8 cellular contexts compared by ENCODE assay signal in genomic region chr2:177262958-177263450, GRCh38. TPM values are rescaled to one million over a fixed set of nuclear protein-coding genes. Genes with fewer than 3 reads are reported as not detected.
A peak's percentile ranks its signal among the peaks of the same experiment; 100 is the strongest.
DNase-seq lines count a peak whose midpoint lies in the region; ATAC-seq and TF ChIP-seq lines count a peak whose summit lies in the region.

No MANE protein-coding gene starts in this region.

- no peaks in the 10 kb centered on the region for H3K9me3 ChIP-seq in cardiac muscle cell (ENCODE audit: low read depth)
- H3K9me3 ChIP-seq in mesenchymal stem cell (ENCODE audit: control insufficient read depth, low read length) = no peaks in the 10 kb centered on the region
- H3K9me3 ChIP-seq in upper lobe of right lung = no peaks in the 10 kb centered on the region

- no peak overlapping the region for H2BK15ac ChIP-seq in mesenchymal stem cell (ENCODE audit: low read depth, poor library complexity, severe bottlenecking)

- H3K27ac ChIP-seq in cardiac muscle cell = peak overlapping the region; percentile 96
- peak overlapping the region; percentile 96 for H3K27ac ChIP-seq in brain microvascular endothelial cell
- peak overlapping the region; percentile 90 for H3K27ac ChIP-seq in mesenchymal stem cell (ENCODE audit: low read length, poor library complexity, severe bottlenecking)
- H3K27ac ChIP-seq in upper lobe of right lung = peak overlapping the region; percentile 99

- H2AK5ac ChIP-seq in mesenchymal stem cell (ENCODE audit: low read length, severe bottlenecking) = no peak overlapping the region

- no peak overlapping the region for H3K18ac ChIP-seq in mesenchymal stem cell (ENCODE audit: low read depth in 1 of 2, low read length in 2 of 2)

- peaks cover 1% of the 10 kb centered on the region for H3K79me1 ChIP-seq in mesenchymal stem cell (replicated peaks; ENCODE audit: low read length, poor library complexity, severe bottlenecking)

- H3K4me2 ChIP-seq in mesenchymal stem cell (ENCODE audit: low read length, poor library complexity, severe bottlenecking) = peak overlapping the region; percentile 31

- H2AFZ ChIP-seq in mesenchymal stem cell (ENCODE audit: low read depth, low read length) = no peak overlapping the region

- in situ Hi-C loops in brain microvascular endothelial cell (cut with HindIII; ENCODE audit: low pct_ligation_motif_present, low sequenced_read_pairs) = no loop called here

- no peak overlapping the region for H3K4ac ChIP-seq in mesenchymal stem cell (ENCODE audit: low read depth in 1 of 2, low read length in 2 of 2)

- WGBS in mesenchymal stem cell = 17% methylated on average over 4 of the region's 6 CpGs

- intact Hi-C loops in Right ventricle myocardium superior (cut with DNase I) (loop anchor here (1.0 to 5.0 kb wide), 3 partner anchors 51 to 98 kb away; partner anchors contain the start of gene HNRNPA3), upper lobe of right lung (cut with DNase I) (loop anchor here (10.0 kb wide), 1 partner anchor 48 kb away; the partner anchor contains the start of gene HNRNPA3)

- H3K4me1 ChIP-seq in cardiac muscle cell (ENCODE audit: low read depth) (peaks cover 32% of the 10 kb centered on the region), mesenchymal stem cell (ENCODE audit: control insufficient read depth, insufficient read depth, low read depth, low read length) (peaks cover 5% of the 10 kb centered on the region), upper lobe of right lung (peaks cover 53% of the 10 kb centered on the region)

- H3K4me3 ChIP-seq in cardiac muscle cell = peak overlapping the region; percentile 96
- peak overlapping the region; percentile 82 for H3K4me3 ChIP-seq in brain microvascular endothelial cell (ENCODE audit: low read depth, low read length)
- peak overlapping the region; percentile 88 to 96 for H3K4me3 ChIP-seq in mesenchymal stem cell (ENCODE audit: insufficient read depth in 1 of 2, low read depth in 1 of 2, low read length in 2 of 2)
- peak overlapping the region; percentile 91 for H3K4me3 ChIP-seq in upper lobe of right lung

- no peak overlapping the region for H4K91ac ChIP-seq in mesenchymal stem cell (ENCODE audit: low read length)

- H4K8ac ChIP-seq in mesenchymal stem cell (ENCODE audit: low read length) = no peak overlapping the region

- no peak overlapping the region for H3K23ac ChIP-seq in mesenchymal stem cell (ENCODE audit: low read length in 2 of 2)

- H3K36me3 ChIP-seq in cardiac muscle cell = no peaks in the 10 kb centered on the region
- peaks cover 2% of the 10 kb centered on the region for H3K36me3 ChIP-seq in brain microvascular endothelial cell (replicated peaks)
- peaks cover 3 to 14% of the 10 kb centered on the region in 2 experiments for H3K36me3 ChIP-seq in mesenchymal stem cell (ENCODE audit: control insufficient read depth in 1 of 2, insufficient read depth in 2 of 2, low read depth in 1 of 2, low read length in 2 of 2)
- no peaks in the 10 kb centered on the region for H3K36me3 ChIP-seq in upper lobe of right lung

- H3K27me3 ChIP-seq in cardiac muscle cell (no peaks in the 10 kb centered on the region), brain microvascular endothelial cell (replicated peaks) (no peaks in the 10 kb centered on the region), mesenchymal stem cell (ENCODE audit: control insufficient read depth in 1 of 2, insufficient read depth in 1 of 2, low read length in 2 of 2) (no peaks in the 10 kb centered on the region), upper lobe of right lung (no peaks in the 10 kb centered on the region)

- H2BK12ac ChIP-seq in mesenchymal stem cell (ENCODE audit: low read length in 2 of 2) = no peak overlapping the region

- DNase-seq in cardiac muscle cell (ENCODE audit: low read depth in 1 of 2, low spot score in 1 of 2) (no peak), Right ventricle myocardium superior (no peak), brain microvascular endothelial cell (no peak), mesenchymal stem cell (peak; percentile 12), upper lobe of right lung (no peak), T1000 (lab: John Stamatoyannopoulos, UW) (no peak)

- peak overlapping the region; percentile 98 for H3K9ac ChIP-seq in mesenchymal stem cell (ENCODE audit: low read length)

- ATAC-seq in Right ventricle myocardium superior (ENCODE audit: poor library complexity) (no peak), upper lobe of right lung (no peak), HG03280 (IDR thresholded peaks at IDR 0.05; ENCODE audit: unreplicated experiment) (no peak), HG03159 (IDR thresholded peaks at IDR 0.05; ENCODE audit: unreplicated experiment) (no peak)

- no peak overlapping the region for H2BK5ac ChIP-seq in mesenchymal stem cell (ENCODE audit: low read depth, low read length, poor library complexity, severe bottlenecking)

- TF ChIP-seq CTCF in cardiac muscle cell (IDR thresholded peaks at IDR 0.05; ENCODE audit: low read depth, low read length) (no peak), brain microvascular endothelial cell (IDR thresholded peaks at IDR 0.05; ENCODE audit: low read depth, low read length, missing control alignments) (no peak), upper lobe of right lung (IDR thresholded peaks at IDR 0.05) (no peak)

- H3K14ac ChIP-seq in mesenchymal stem cell (ENCODE audit: low read length in 2 of 2) = no peak overlapping the region

- H2BK120ac ChIP-seq in mesenchymal stem cell (ENCODE audit: low read depth, low read length) = no peak overlapping the region

RNA-seq across cellular contexts. Expression of gene NFE2L2, which starts 1.5 kb away (rescaled TPM):
- total RNA-seq in cardiac muscle cell = 56.6 and 70.0 TPM in 2 replicates
- 84.5 and 90.5 TPM in 2 replicates for polyA plus RNA-seq in cardiac muscle cell
- total RNA-seq in Right ventricle myocardium superior = 45.8 TPM
- polyA plus RNA-seq in mesenchymal stem cell (2013, experiment 1 of 2) = 73.3 TPM
- polyA plus RNA-seq in mesenchymal stem cell (2013, experiment 2 of 2) = 78.2 TPM
- 105 TPM for total RNA-seq in upper lobe of right lung

RNA-seq across cellular contexts. Expression of gene HNRNPA3, which starts 50.4 kb away (rescaled TPM):
- total RNA-seq in cardiac muscle cell = 63.2 and 78.6 TPM in 2 replicates
- 67.3 and 81.7 TPM in 2 replicates for polyA plus RNA-seq in cardiac muscle cell
- total RNA-seq in Right ventricle myocardium superior = 64.5 TPM
- polyA plus RNA-seq in mesenchymal stem cell (2013, experiment 1 of 2) = 192 TPM
- 202 TPM for polyA plus RNA-seq in mesenchymal stem cell (2013, experiment 2 of 2)
- total RNA-seq in upper lobe of right lung = 139 TPM
